1 cellular context compared by ENCODE assay signal in the genomic region with DNA sequence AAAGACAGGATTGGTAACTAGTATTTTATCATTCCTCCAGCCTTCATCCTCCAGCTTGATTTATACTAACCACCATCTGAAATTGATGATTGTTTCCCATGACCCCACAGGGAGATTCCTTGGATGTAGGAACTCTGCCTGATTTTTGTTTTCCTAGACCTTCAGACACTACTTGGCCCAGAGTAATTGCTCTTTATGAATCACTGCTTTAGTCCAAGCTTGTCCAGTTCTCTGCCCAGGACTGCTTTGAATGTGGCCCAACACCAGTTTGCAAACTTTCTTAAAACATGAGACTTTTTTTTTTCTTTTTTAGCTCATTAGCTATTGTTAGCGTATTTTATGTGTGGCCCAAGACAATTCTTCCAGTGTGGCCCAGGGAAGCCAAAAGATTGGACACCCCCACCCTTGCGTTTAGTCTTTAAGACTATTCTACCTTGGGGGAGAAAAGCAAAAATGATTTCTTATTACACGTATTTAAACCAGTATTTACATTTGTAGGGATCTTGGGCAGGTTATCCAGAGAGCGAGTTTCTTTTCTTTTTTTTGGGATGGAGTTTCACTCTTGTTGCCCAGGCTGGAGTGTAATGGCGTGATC.
TF ChIP-seq lines count a peak whose summit lies in the region.

No MANE protein-coding gene starts in this region.

TF ChIP-seq in IMR-90, 13 proteins besides CTCF, POLR2A, EP300 and RAD21 (continued from another document):
- TF ChIP-seq, protein P1, sequence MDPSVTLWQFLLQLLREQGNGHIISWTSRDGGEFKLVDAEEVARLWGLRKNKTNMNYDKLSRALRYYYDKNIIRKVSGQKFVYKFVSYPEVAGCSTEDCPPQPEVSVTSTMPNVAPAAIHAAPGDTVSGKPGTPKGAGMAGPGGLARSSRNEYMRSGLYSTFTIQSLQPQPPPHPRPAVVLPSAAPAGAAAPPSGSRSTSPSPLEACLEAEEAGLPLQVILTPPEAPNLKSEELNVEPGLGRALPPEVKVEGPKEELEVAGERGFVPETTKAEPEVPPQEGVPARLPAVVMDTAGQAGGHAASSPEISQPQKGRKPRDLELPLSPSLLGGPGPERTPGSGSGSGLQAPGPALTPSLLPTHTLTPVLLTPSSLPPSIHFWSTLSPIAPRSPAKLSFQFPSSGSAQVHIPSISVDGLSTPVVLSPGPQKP (IDR thresholded peaks at IDR 0.05; ENCODE audit: borderline replicate concordance, low read depth, low read length), result no peak
- TF ChIP-seq SMC3 (IDR thresholded peaks at IDR 0.05; ENCODE audit: low read depth, low read length) (no peak), USF2 (IDR thresholded peaks at IDR 0.05; ENCODE audit: low read depth, low read length) (no peak), MAZ (IDR thresholded peaks at IDR 0.05; ENCODE audit: borderline replicate concordance, low read depth, low read length) (no peak), MAFK (IDR thresholded peaks at IDR 0.05; ENCODE audit: low read depth, low read length) (no peak), CHD1 (IDR thresholded peaks at IDR 0.05; ENCODE audit: low read depth, low read length) (no peak), RFX5 (IDR thresholded peaks at IDR 0.05; ENCODE audit: low read depth, low read length) (no peak)
